9 cellular contexts compared by ENCODE assay signal in genomic region chr3:8352475-8352874, GRCh38.
"Had no signal": no experiment of that assay in that cellular context is flagged by ENCODE, and none has a peak within 500 bp of the region (broad histone marks: within the 10 kb centered on the region; RNA-seq: fewer than 3 reads in every experiment).

No MANE protein-coding gene starts in this region.

- H3K4me3 ChIP-seq: GM23248, HAP-1 had no signal

- H3K4me1 ChIP-seq: HAP-1 had no signal

- H3K9me3 Mint-ChIP-seq: HFFc6 had no signal

- H3K9ac ChIP-seq: GM23248 had no signal

- H3K4me3 Mint-ChIP-seq: HFFc6 had no signal

- FAIRE-seq: HTR-8/SVneo had no signal

- H3K36me3 ChIP-seq: HAP-1 had no signal

- H3K9me3 ChIP-seq: HAP-1 had no signal

- H3K27ac Mint-ChIP-seq: HFFc6 had no signal

- H3K27ac ChIP-seq: GM23248 had no signal

- ATAC-seq: HCT116 had no signal

- H2AFZ ChIP-seq: GM23248 had no signal

- DNase-seq: GM23248, GOT3, H7, HFFc6, IMR-90, KG1 had no signal
